1 cellular context compared by ENCODE assay signal in genomic region chr11:61529537-61530225, GRCh38.
TF ChIP-seq lines count a peak whose summit lies in the region.

No MANE protein-coding gene starts in this region.

TF ChIP-seq in HepG2, 621 proteins besides CTCF, POLR2A, EP300 and RAD21 (continued from another document and continues in another):
- 0 out of 4 replicates have a peak, but pooled peaks of 1 of the 2 experiments have one; percentile 22 for TF ChIP-seq REST (IDR thresholded peaks at IDR 0.05; ENCODE audit: borderline replicate concordance in 1 of 2, low read depth in 1 of 2, low read length in 2 of 2)
- peak; percentile 94 for TF ChIP-seq ESRRA (CRISPR knock-in tag; IDR thresholded peaks at IDR 0.05; ENCODE audit: low read depth)
- TF ChIP-seq THRA (CRISPR knock-in tag; IDR thresholded peaks at IDR 0.05; ENCODE audit: borderline replicate concordance): peak; percentile 95; the same call in 1 of the 2 replicates
- no peak; the same call in 1 of the 2 replicates for TF ChIP-seq MTA1 (CRISPR knock-in tag; IDR thresholded peaks at IDR 0.05; ENCODE audit: borderline replicate concordance)
- TF ChIP-seq ZNF207 (IDR thresholded peaks at IDR 0.05; ENCODE audit: borderline replicate concordance): no peak
- TF ChIP-seq CBX5 (CRISPR knock-in tag; IDR thresholded peaks at IDR 0.05; ENCODE audit: borderline replicate concordance): peak; percentile 47; the same call in 1 of the 2 replicates
- peak; percentile 28; the same call in 1 of the 2 replicates for TF ChIP-seq ZMYM4 (CRISPR knock-in tag; IDR thresholded peaks at IDR 0.05)
- no peak for TF ChIP-seq ZNF230 (CRISPR knock-in tag; IDR thresholded peaks at IDR 0.05)
- TF ChIP-seq AGO1 (IDR thresholded peaks at IDR 0.05; ENCODE audit: low read depth, low read length, poor library complexity, severe bottlenecking): no peak
- TF ChIP-seq TEF (CRISPR knock-in tag; IDR thresholded peaks at IDR 0.05): no peak
- TF ChIP-seq ZFP82 (CRISPR knock-in tag; IDR thresholded peaks at IDR 0.05; ENCODE audit: borderline replicate concordance): no peak
- peak; percentile 32; the same call in 1 of the 2 replicates for TF ChIP-seq TGIF2 (CRISPR knock-in tag; IDR thresholded peaks at IDR 0.05)
- TF ChIP-seq SP4 (CRISPR knock-in tag; IDR thresholded peaks at IDR 0.05): 0 out of 2 replicates have a peak, but pooled peaks have one; percentile 11
- TF ChIP-seq HMGA1 (CRISPR knock-in tag; conservative IDR thresholded peaks at IDR 0.05): no peak
- TF ChIP-seq ZNF629 (CRISPR knock-in tag; conservative IDR thresholded peaks at IDR 0.05): no peak
- no peak for TF ChIP-seq PREB (CRISPR knock-in tag; IDR thresholded peaks at IDR 0.05)
- no peak for TF ChIP-seq ZNF17 (CRISPR knock-in tag; IDR thresholded peaks at IDR 0.05)
- TF ChIP-seq NFKB2 (CRISPR knock-in tag; IDR thresholded peaks at IDR 0.05; ENCODE audit: borderline replicate concordance): no peak
- TF ChIP-seq NFIB (CRISPR knock-in tag; IDR thresholded peaks at IDR 0.05; ENCODE audit: borderline replicate concordance): no peak
- no peak for TF ChIP-seq FLYWCH1 (CRISPR knock-in tag; IDR thresholded peaks at IDR 0.05)
- TF ChIP-seq, protein P1, sequence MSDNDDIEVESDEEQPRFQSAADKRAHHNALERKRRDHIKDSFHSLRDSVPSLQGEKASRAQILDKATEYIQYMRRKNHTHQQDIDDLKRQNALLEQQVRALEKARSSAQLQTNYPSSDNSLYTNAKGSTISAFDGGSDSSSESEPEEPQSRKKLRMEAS (IDR thresholded peaks at IDR 0.05): peak; percentile 93
- TF ChIP-seq SP1 (IDR thresholded peaks at IDR 0.05): no peak
- no peak for TF ChIP-seq SP1 (CRISPR knock-in tag; IDR thresholded peaks at IDR 0.05)
- peak; percentile 70; the same call in 1 of the 2 replicates for TF ChIP-seq MXD4 (CRISPR knock-in tag; IDR thresholded peaks at IDR 0.05)
- no peak for TF ChIP-seq TMF1 (CRISPR knock-in tag; IDR thresholded peaks at IDR 0.05; ENCODE audit: low read depth)
- no peak for TF ChIP-seq ARNT2 (CRISPR knock-in tag; IDR thresholded peaks at IDR 0.05; ENCODE audit: low read depth)
- TF ChIP-seq TCF12 (IDR thresholded peaks at IDR 0.05): no peak
- no peak for TF ChIP-seq TCF12 (CRISPR knock-in tag; IDR thresholded peaks at IDR 0.05)
- TF ChIP-seq BRCA1 (CRISPR knock-in tag; IDR thresholded peaks at IDR 0.05): no peak
- TF ChIP-seq MEF2D (CRISPR knock-in tag; IDR thresholded peaks at IDR 0.05): no peak
- TF ChIP-seq ZNF326 (CRISPR knock-in tag; IDR thresholded peaks at IDR 0.05; ENCODE audit: borderline replicate concordance): no peak
- TF ChIP-seq CEBPB (IDR thresholded peaks at IDR 0.05; ENCODE audit: borderline replicate concordance, low read depth, low read length): peak; percentile 91
- TF ChIP-seq ZNF543 (CRISPR knock-in tag; IDR thresholded peaks at IDR 0.05): no peak
- peak; percentile 76 for TF ChIP-seq ZNF280D (CRISPR knock-in tag; IDR thresholded peaks at IDR 0.05)
- TF ChIP-seq, protein P2, sequence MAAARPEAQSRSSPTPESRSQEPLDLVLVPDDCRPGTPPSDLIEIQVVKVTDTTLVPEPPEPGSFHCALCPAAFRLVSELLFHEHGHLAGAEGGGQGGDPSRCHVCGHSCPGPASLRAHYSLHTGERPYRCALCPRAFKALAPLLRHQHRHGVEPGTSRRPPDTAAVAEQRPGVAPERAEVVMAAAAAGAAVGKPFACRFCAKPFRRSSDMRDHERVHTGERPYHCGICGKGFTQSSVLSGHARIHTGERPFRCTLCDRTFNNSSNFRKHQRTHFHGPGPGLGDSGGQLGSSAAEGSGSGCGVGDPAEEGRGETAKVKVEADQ (CRISPR knock-in tag; IDR thresholded peaks at IDR 0.05; ENCODE audit: borderline replicate concordance): no peak
- TF ChIP-seq ZNF24 (IDR thresholded peaks at IDR 0.05): no peak
- TF ChIP-seq MIER2 (CRISPR knock-in tag; IDR thresholded peaks at IDR 0.05): 0 out of 2 replicates have a peak, but pooled peaks have one; percentile 38
- TF ChIP-seq ZNF501 (CRISPR knock-in tag; IDR thresholded peaks at IDR 0.05): no peak
- no peak for TF ChIP-seq SNAPC2 (CRISPR knock-in tag; IDR thresholded peaks at IDR 0.05)
- no peak for TF ChIP-seq ZNF549 (CRISPR knock-in tag; IDR thresholded peaks at IDR 0.05)
- 0 out of 2 replicates have a peak, but pooled peaks have one; percentile 26 for TF ChIP-seq NCOA2 (CRISPR knock-in tag; IDR thresholded peaks at IDR 0.05)
- no peak for TF ChIP-seq ZNF780A (CRISPR knock-in tag; IDR thresholded peaks at IDR 0.05)
- no peak for TF ChIP-seq ARID3A (IDR thresholded peaks at IDR 0.05; ENCODE audit: low read depth, low read length)
- TF ChIP-seq SRY (CRISPR knock-in tag; IDR thresholded peaks at IDR 0.05): no peak
- no peak for TF ChIP-seq IKZF4 (CRISPR knock-in tag; IDR thresholded peaks at IDR 0.05; ENCODE audit: borderline replicate concordance, low read depth, not compliant biosample characterization)
- TF ChIP-seq ZNF432 (CRISPR knock-in tag; IDR thresholded peaks at IDR 0.05; ENCODE audit: borderline replicate concordance): no peak
- TF ChIP-seq PHF5A (CRISPR knock-in tag; IDR thresholded peaks at IDR 0.05; ENCODE audit: low read depth, unreplicated experiment): no peak
- TF ChIP-seq ARID5B (CRISPR knock-in tag; IDR thresholded peaks at IDR 0.05): peak; percentile 66
- TF ChIP-seq, protein P3, sequence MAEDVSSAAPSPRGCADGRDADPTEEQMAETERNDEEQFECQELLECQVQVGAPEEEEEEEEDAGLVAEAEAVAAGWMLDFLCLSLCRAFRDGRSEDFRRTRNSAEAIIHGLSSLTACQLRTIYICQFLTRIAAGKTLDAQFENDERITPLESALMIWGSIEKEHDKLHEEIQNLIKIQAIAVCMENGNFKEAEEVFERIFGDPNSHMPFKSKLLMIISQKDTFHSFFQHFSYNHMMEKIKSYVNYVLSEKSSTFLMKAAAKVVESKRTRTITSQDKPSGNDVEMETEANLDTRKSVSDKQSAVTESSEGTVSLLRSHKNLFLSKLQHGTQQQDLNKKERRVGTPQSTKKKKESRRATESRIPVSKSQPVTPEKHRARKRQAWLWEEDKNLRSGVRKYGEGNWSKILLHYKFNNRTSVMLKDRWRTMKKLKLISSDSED (CRISPR knock-in tag; IDR thresholded peaks at IDR 0.05): no peak
- TF ChIP-seq ZNF331 (CRISPR knock-in tag; IDR thresholded peaks at IDR 0.05): peak; percentile 38; the same call in 1 of the 2 replicates
